Comparison of ENCODE assay signal across 8 cellular contexts in the genomic region with DNA sequence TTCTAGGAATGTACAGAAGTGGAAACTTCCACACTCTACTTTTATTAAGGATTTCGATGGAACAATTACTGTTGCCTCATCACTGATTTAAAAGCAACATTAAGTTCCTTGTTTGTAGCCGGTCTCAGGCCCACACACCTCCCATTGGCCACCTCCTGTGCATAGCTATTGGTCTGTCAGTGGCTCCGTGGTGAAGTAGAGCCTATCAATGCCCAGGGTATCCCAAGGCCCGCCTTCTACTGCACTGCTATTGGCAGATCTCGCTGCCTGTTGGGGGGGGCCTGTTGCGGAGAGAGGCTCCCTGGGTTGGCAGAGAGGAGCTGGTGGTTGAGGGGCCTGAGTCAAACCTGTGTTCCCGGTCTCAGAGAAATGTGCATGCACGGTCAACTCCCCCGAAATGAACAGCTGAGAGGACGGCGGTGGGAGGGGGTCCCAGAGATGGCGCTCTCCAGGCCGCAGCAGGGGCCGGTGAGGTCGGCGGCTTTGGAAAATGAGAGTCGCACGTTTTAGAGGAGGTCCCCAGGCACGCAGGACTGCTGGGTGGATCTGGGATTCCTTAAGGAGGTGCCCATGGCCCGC. TPM values are rescaled to one million over a fixed set of nuclear protein-coding genes. Genes with fewer than 3 reads are reported as not detected.
A peak's percentile ranks its signal among the peaks of the same experiment; 100 is the strongest.
DNase-seq lines count a peak whose midpoint lies in the region; TF ChIP-seq lines count a peak whose summit lies in the region.

No MANE protein-coding gene starts in this region.

- DNase-seq in CMK (ENCODE audit: low read depth) (peak; percentile 77), GM20000 (ENCODE audit: low spot score) (peak; percentile 64), HS-27A (ENCODE audit: low read depth) (peak; percentile 46), PC-9 (peak; percentile 73 to 79), fibroblast of the conjunctiva (ENCODE audit: low read depth) (peak; percentile 92), nephron progenitor cell (peak; percentile 75)
- DNase-seq in activated effector memory CD4-positive, alpha-beta T cell treated with Interleukin-2 at 50 U/mL for 16 hours: peak; percentile 72

- no TSS peak for BruUV-seq in PC-9 (replicated peaks; lab: Mats Ljungman, UMichigan)

- CTCF ChIA-PET in PC-9 (lab: Charles Lee): no interaction called here

- H3K27ac Mint-ChIP-seq in nephron progenitor cell: peak overlapping the region; percentile 66
- peak overlapping the region; percentile 89 for H3K27ac Mint-ChIP-seq in stimulated activated naive CD8-positive, alpha-beta T cell treated with anti-CD3 and anti-CD28 coated beads, Interleukin-15, Interleukin-2, amounts not matched to agents 100 ng/mL and 50 ng/mL, for 24 hours

- H3K79me2 ChIP-seq in PC-9 (ENCODE audit: low read depth): no peaks in the 10 kb centered on the region

- peaks cover 29% of the 10 kb centered on the region for H3K4me1 Mint-ChIP-seq in nephron progenitor cell
- peaks cover 22% of the 10 kb centered on the region for H3K4me1 Mint-ChIP-seq in stimulated activated naive CD8-positive, alpha-beta T cell treated with anti-CD3 and anti-CD28 coated beads, Interleukin-15, Interleukin-2, amounts not matched to agents 100 ng/mL and 50 ng/mL, for 24 hours (ENCODE audit: low read depth)

- peak overlapping the region; percentile 62 for H3K4me2 ChIP-seq in PC-9

- 0 out of 2 replicates have a peak overlapping the region, but pooled peaks have one; percentile 26 for H3K27ac ChIP-seq in PC-9

- no peaks in the 10 kb centered on the region for H3K9me2 ChIP-seq in PC-9 (ENCODE audit: insufficient read depth)

- H3K36me3 ChIP-seq in PC-9 (ENCODE audit: low read depth): no peaks in the 10 kb centered on the region

- peak overlapping the region; percentile 52; the same call in 1 of the 2 replicates for H3K4me3 ChIP-seq in PC-9

- H3K4me1 ChIP-seq in PC-9 (replicated peaks; ENCODE audit: insufficient read depth): no peaks in the 10 kb centered on the region; the same call in 1 of the 2 replicates

- intact Hi-C loops in PC-9 (cut with micrococcal nuclease; ENCODE audit: unreplicated experiment): no loop called here

- no peaks in the 10 kb centered on the region for H3K27me3 ChIP-seq in PC-9 (ENCODE audit: insufficient read depth, low read depth)

- peak overlapping the region; percentile 86 for H3K4me3 Mint-ChIP-seq in nephron progenitor cell
- H3K4me3 Mint-ChIP-seq in stimulated activated naive CD8-positive, alpha-beta T cell treated with anti-CD3 and anti-CD28 coated beads, Interleukin-15, Interleukin-2, amounts not matched to agents 100 ng/mL and 50 ng/mL, for 24 hours: peak overlapping the region; percentile 84

- H3F3A ChIP-seq in PC-9 (ENCODE audit: insufficient read depth, low read depth): no peaks in the 10 kb centered on the region

- H3K9me3 Mint-ChIP-seq in nephron progenitor cell: peaks cover 51% of the 10 kb centered on the region
- H3K9me3 Mint-ChIP-seq in stimulated activated naive CD8-positive, alpha-beta T cell treated with anti-CD3 and anti-CD28 coated beads, Interleukin-15, Interleukin-2, amounts not matched to agents 100 ng/mL and 50 ng/mL, for 24 hours: no peaks in the 10 kb centered on the region

- no peak for TF ChIP-seq CTCF in GM20000 (IDR thresholded peaks at IDR 0.05; ENCODE audit: extremely low read depth, missing control alignments)
- TF ChIP-seq CTCF in PC-9 (conservative IDR thresholded peaks at IDR 0.05): no peak
- TF ChIP-seq CTCF in nephron progenitor cell (IDR thresholded peaks at IDR 0.05): no peak

- POLR2A ChIA-PET in PC-9 (lab: Charles Lee; ENCODE audit: unreplicated experiment): interaction anchor here (0.6 kb wide), 2 partner anchors 61 to 1312 kb away, joined by 3 to 7 read pairs; no protein-coding TSS in a partner anchor

- no peaks in the 10 kb centered on the region for H4K20me1 ChIP-seq in PC-9 (ENCODE audit: insufficient read depth)

- no peaks in the 10 kb centered on the region for H3K36me3 Mint-ChIP-seq in nephron progenitor cell (ENCODE audit: low read depth)
- H3K36me3 Mint-ChIP-seq in stimulated activated naive CD8-positive, alpha-beta T cell treated with anti-CD3 and anti-CD28 coated beads, Interleukin-15, Interleukin-2, amounts not matched to agents 100 ng/mL and 50 ng/mL, for 24 hours (ENCODE audit: low read depth): no peaks in the 10 kb centered on the region

- no peak overlapping the region for H2AFZ ChIP-seq in PC-9

- no peaks in the 10 kb centered on the region for H3K27me3 Mint-ChIP-seq in nephron progenitor cell (ENCODE audit: low read depth, poor library complexity)
- H3K27me3 Mint-ChIP-seq in stimulated activated naive CD8-positive, alpha-beta T cell treated with anti-CD3 and anti-CD28 coated beads, Interleukin-15, Interleukin-2, amounts not matched to agents 100 ng/mL and 50 ng/mL, for 24 hours: no peaks in the 10 kb centered on the region

- H3K9me3 ChIP-seq in PC-9 (ENCODE audit: insufficient read depth, low read depth): no peaks in the 10 kb centered on the region

RNA-seq across cellular contexts. Expression of gene ARAF, which starts 4.9 kb away (rescaled TPM):
- 27.3 and 31.1 TPM in 2 replicates for total RNA-seq in PC-9 (2021)

RNA-seq across cellular contexts. Expression of gene TIMP1, which starts 26.1 kb away (rescaled TPM):
- 48.6 and 59.5 TPM in 2 replicates for total RNA-seq in PC-9 (2021)

Comparison
In these comparisons a context has a peak if more than half of its experiments do, and no peak if none do; other contexts are left out.
1. Peak in every context shown above with its lines: DNase-seq, H3K4me3 ChIP-seq and H3K27ac ChIP-seq.